In the genomic region with DNA sequence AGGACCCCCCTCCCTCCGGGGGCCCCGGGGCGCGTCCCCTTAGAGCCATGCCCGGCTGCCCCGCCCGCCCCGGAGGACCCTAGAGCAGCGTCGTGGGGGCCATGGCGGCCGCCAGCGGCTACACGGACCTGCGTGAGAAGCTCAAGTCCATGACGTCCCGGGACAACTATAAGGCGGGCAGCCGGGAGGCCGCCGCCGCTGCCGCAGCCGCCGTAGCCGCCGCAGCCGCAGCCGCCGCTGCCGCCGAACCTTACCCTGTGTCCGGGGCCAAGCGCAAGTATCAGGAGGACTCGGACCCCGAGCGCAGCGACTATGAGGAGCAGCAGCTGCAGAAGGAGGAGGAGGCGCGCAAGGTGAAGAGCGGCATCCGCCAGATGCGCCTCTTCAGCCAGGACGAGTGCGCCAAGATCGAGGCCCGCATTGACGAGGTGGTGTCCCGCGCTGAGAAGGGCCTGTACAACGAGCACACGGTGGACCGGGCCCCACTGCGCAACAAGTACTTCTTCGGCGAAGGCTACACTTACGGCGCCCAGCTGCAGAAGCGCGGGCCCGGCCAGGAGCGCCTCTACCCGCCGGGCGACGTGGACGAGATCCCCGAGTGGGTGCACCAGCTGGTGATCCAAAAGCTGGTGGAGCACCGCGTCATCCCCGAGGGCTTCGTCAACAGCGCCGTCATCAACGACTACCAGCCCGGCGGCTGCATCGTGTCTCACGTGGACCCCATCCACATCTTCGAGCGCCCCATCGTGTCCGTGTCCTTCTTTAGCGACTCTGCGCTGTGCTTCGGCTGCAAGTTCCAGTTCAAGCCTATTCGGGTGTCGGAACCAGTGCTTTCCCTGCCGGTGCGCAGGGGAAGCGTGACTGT, we compare ENCODE assay signal across 7 cellular contexts. TPM values are rescaled to one million over a fixed set of nuclear protein-coding genes. Genes with fewer than 3 reads are reported as not detected.
DNase-seq lines count a peak whose midpoint lies in the region; ATAC-seq and TF ChIP-seq lines count a peak whose summit lies in the region.

No MANE protein-coding gene starts in this region.

- H3K27me3 ChIP-seq in HUES48 (ENCODE audit: control insufficient read depth, insufficient read depth, low read length): no peaks in the 10 kb centered on the region
- no peaks in the 10 kb centered on the region for H3K27me3 ChIP-seq in liver (ENCODE audit: control insufficient read depth in 4 of 4, insufficient read depth in 4 of 4, low read length in 3 of 4)

- peak; percentile 10 for ATAC-seq in GM19035 (IDR thresholded peaks at IDR 0.05; ENCODE audit: unreplicated experiment)

- peak; percentile 91 for DNase-seq in activated CD4-positive, alpha-beta T cell treated with anti-CD3 and anti-CD28 coated beads, Interleukin-2, amount 10 ng/mL, durations not matched to agents 24 days and 14 days
- peak; percentile 63 to 79 for DNase-seq in stimulated activated CD4-positive, alpha-beta T cell treated with anti-CD3 and anti-CD28 coated beads, Interleukin-4, amount 100 ng/mL, for 4 hours
- DNase-seq in SKM-1 (lab: John Stamatoyannopoulos, UW; ENCODE audit: unreplicated experiment): no peak

- H3K4me3 ChIP-seq in HUES48 (ENCODE audit: low read depth, low read length): peak overlapping the region; percentile 71
- peak overlapping the region; percentile 70 to 91 (median 85) for H3K4me3 ChIP-seq in liver (ENCODE audit: low read depth in 1 of 3, low read length in 3 of 3)

- H3K36me3 ChIP-seq in HUES48 (ENCODE audit: control insufficient read depth, insufficient read depth, low read length): peaks cover 32% of the 10 kb centered on the region
- H3K36me3 ChIP-seq in liver (ENCODE audit: control insufficient read depth in 4 of 4, insufficient read depth in 3 of 4, low read depth in 1 of 4, low read length in 3 of 4): peaks cover 0 to 8% (median 0%) of the 10 kb centered on the region in 4 donors

- no peaks in the 10 kb centered on the region for H3K27me3 Mint-ChIP-seq in activated CD4-positive, alpha-beta T cell treated with anti-CD3 and anti-CD28 coated beads, Interleukin-2, amount 10 ng/mL, durations not matched to agents 24 days and 14 days

- TF ChIP-seq CTCF in liver (IDR thresholded peaks at IDR 0.05; ENCODE audit: low read depth, low read length, missing input control): no peak

- no peaks in the 10 kb centered on the region for H3K9me3 Mint-ChIP-seq in activated CD4-positive, alpha-beta T cell treated with anti-CD3 and anti-CD28 coated beads, Interleukin-2, amount 10 ng/mL, durations not matched to agents 24 days and 14 days

- no peak for TF ChIP-seq RAD21 in liver (IDR thresholded peaks at IDR 0.05)

- H3K27ac Mint-ChIP-seq in activated CD4-positive, alpha-beta T cell treated with anti-CD3 and anti-CD28 coated beads, Interleukin-2, amount 10 ng/mL, durations not matched to agents 24 days and 14 days: peak overlapping the region; percentile 91

- intact Hi-C loops in activated CD4-positive, alpha-beta T cell treated with anti-CD3 and anti-CD28 coated beads, Interleukin-2, amount 10 ng/mL, durations not matched to agents 24 days and 14 days (cut with micrococcal nuclease): no loop called here

- H3K9me3 ChIP-seq in HUES48 (ENCODE audit: control insufficient read depth, insufficient read depth, low read length) (no peaks in the 10 kb centered on the region), liver (ENCODE audit: control insufficient read depth in 4 of 4, low read length in 3 of 4) (no peaks in the 10 kb centered on the region)

- H3K36me3 Mint-ChIP-seq in activated CD4-positive, alpha-beta T cell treated with anti-CD3 and anti-CD28 coated beads, Interleukin-2, amount 10 ng/mL, durations not matched to agents 24 days and 14 days (ENCODE audit: low read depth): peaks cover 44% of the 10 kb centered on the region

- H3K4me3 Mint-ChIP-seq in activated CD4-positive, alpha-beta T cell treated with anti-CD3 and anti-CD28 coated beads, Interleukin-2, amount 10 ng/mL, durations not matched to agents 24 days and 14 days: peak overlapping the region; percentile 97

- peak overlapping the region; percentile 91 for H3K9ac ChIP-seq in HUES48 (ENCODE audit: low read depth, low read length)
- peak overlapping the region; percentile 81 to 84 for H3K9ac ChIP-seq in liver (ENCODE audit: low read depth in 1 of 2, low read length in 2 of 2)

- H3K4me1 ChIP-seq in HUES48 (ENCODE audit: control insufficient read depth, insufficient read depth, low read length) (peaks cover 25% of the 10 kb centered on the region), liver (ENCODE audit: control insufficient read depth in 4 of 4, insufficient read depth in 4 of 4, low read length in 3 of 4) (peaks cover 18 to 53% (median 47%) of the 10 kb centered on the region in 4 donors)

- H3K27ac ChIP-seq in HUES48 (ENCODE audit: low read depth, low read length): peak overlapping the region; percentile 100
- peak overlapping the region; percentile 98 for H3K27ac ChIP-seq in cingulate gyrus (ENCODE audit: low read depth, low read length)
- peak overlapping the region; percentile 96 to 99 for H3K27ac ChIP-seq in liver (ENCODE audit: low read depth in 1 of 2, low read length in 2 of 2)

- whole genome bisulfite sequencing in liver: under 1% methylated on average over 91 of the region's 91 CpGs

- peaks cover 57% of the 10 kb centered on the region for H3K4me1 Mint-ChIP-seq in activated CD4-positive, alpha-beta T cell treated with anti-CD3 and anti-CD28 coated beads, Interleukin-2, amount 10 ng/mL, durations not matched to agents 24 days and 14 days

TF ChIP-seq in liver, 16 proteins besides CTCF, POLR2A, EP300 and RAD21:
- TF ChIP-seq YY1 (IDR thresholded peaks at IDR 0.05): peak; percentile 7
- TF ChIP-seq FOXA2 (IDR thresholded peaks at IDR 0.05): no peak
- TF ChIP-seq ATF3 (IDR thresholded peaks at IDR 0.05): no peak
- TF ChIP-seq EGR1 (IDR thresholded peaks at IDR 0.05; ENCODE audit: low read depth in 2 of 2): no peak
- no peak for TF ChIP-seq JUND (IDR thresholded peaks at IDR 0.05)
- TF ChIP-seq SP1 (IDR thresholded peaks at IDR 0.05): no peak
- no peak for TF ChIP-seq FOXA1 (IDR thresholded peaks at IDR 0.05)
TF ChIP-seq in liver: peak in this region for 1.

RNA-seq across cellular contexts. Expression of gene ALKBH5, which starts 0.7 kb away (rescaled TPM):
- total RNA-seq in activated CD4-positive, alpha-beta T cell treated with anti-CD3 and anti-CD28 coated beads, Interleukin-2, amount 10 ng/mL, durations not matched to agents 24 days and 14 days: 158 and 162 TPM in 2 replicates
- total RNA-seq in liver: 10 to 100 TPM; 62.1 to 67.8 TPM
- 10 to 100 TPM; 30.5 to 30.6 TPM for polyA plus RNA-seq in liver

RNA-seq across cellular contexts. Expression of gene LLGL1, which starts 41.1 kb away (rescaled TPM):
- total RNA-seq in activated CD4-positive, alpha-beta T cell treated with anti-CD3 and anti-CD28 coated beads, Interleukin-2, amount 10 ng/mL, durations not matched to agents 24 days and 14 days: 23.1 and 23.5 TPM in 2 replicates
- 10 to 100 TPM in 1 of 2 donors, 1 to 10 TPM in 1; 3.4 to 12.0 TPM for total RNA-seq in liver
- 1 to 10 TPM in 1 of 2 donors, under 1 TPM in 1; 0.39 to 2.2 TPM for polyA plus RNA-seq in liver
